1 cellular context compared by ENCODE assay signal in the genomic region with DNA sequence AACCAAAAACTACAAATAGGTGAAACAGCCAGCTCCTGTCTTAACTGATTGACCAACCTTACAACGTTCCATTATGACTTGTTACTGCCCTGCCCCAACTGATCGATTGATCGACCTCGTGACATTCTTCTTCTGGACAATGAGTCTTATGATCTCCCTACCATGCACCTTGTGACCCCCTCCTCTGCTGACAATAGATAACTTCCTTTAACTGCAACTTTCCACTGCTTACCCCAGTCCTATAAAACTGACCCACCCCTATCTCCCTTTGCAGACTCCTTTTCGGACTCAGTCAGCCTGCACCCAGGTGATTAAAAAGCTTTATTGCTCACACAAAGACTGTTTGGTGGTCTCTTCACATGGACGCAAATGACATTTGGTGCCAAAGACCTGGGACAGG.
TF ChIP-seq lines count a peak whose summit lies in the region.
"Not testable (repeated sequence)": the region's sequence is repeated elsewhere in the genome, so short reads cannot be mapped to it uniquely, and the experiment has no call there.

No MANE protein-coding gene starts in this region.

TF ChIP-seq in K562, 482 proteins besides CTCF, POLR2A, EP300 and RAD21 (continued from another document):
- TF ChIP-seq, protein P1, sequence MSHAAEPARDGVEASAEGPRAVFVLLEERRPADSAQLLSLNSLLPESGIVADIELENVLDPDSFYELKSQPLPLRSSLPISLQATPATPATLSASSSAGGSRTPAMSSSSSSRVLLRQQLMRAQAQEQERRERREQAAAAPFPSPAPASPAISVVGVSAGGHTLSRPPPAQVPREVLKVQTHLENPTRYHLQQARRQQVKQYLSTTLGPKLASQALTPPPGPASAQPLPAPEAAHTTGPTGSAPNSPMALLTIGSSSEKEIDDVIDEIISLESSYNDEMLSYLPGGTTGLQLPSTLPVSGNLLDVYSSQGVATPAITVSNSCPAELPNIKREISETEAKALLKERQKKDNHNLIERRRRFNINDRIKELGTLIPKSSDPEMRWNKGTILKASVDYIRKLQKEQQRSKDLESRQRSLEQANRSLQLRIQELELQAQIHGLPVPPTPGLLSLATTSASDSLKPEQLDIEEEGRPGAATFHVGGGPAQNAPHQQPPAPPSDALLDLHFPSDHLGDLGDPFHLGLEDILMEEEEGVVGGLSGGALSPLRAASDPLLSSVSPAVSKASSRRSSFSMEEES (CRISPR knock-in tag; IDR thresholded peaks at IDR 0.05), result peak; percentile 81
- TF ChIP-seq PHB2 (IDR thresholded peaks at IDR 0.05; ENCODE audit: low read depth), result peak; percentile 82
- TF ChIP-seq GATA2 (CRISPR knock-in tag; IDR thresholded peaks at IDR 0.05), result peak; percentile 80
- TF ChIP-seq, protein P2, sequence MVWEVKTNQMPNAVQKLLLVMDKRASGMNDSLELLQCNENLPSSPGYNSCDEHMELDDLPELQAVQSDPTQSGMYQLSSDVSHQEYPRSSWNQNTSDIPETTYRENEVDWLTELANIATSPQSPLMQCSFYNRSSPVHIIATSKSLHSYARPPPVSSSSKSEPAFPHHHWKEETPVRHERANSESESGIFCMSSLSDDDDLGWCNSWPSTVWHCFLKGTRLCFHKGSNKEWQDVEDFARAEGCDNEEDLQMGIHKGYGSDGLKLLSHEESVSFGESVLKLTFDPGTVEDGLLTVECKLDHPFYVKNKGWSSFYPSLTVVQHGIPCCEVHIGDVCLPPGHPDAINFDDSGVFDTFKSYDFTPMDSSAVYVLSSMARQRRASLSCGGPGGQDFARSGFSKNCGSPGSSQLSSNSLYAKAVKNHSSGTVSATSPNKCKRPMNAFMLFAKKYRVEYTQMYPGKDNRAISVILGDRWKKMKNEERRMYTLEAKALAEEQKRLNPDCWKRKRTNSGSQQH (CRISPR knock-in tag; IDR thresholded peaks at IDR 0.05), result 0 out of 2 replicates have a peak, but pooled peaks have one; percentile 21
- TF ChIP-seq NFIC (IDR thresholded peaks at IDR 0.05), result peak; percentile 83
- TF ChIP-seq DMBX1 (CRISPR knock-in tag; IDR thresholded peaks at IDR 0.05; ENCODE audit: borderline replicate concordance), result 0 out of 2 replicates have a peak, but pooled peaks have one; percentile 29
- TF ChIP-seq TAL1 (IDR thresholded peaks at IDR 0.05), result peak; percentile 96
- TF ChIP-seq ZNF583 (CRISPR knock-in tag; IDR thresholded peaks at IDR 0.05), result 0 out of 2 replicates have a peak, but pooled peaks have one; percentile 36
- TF ChIP-seq FOXM1 (IDR thresholded peaks at IDR 0.05; ENCODE audit: low read depth), result peak; percentile 76
- TF ChIP-seq FOXM1 (CRISPR knock-in tag; IDR thresholded peaks at IDR 0.05; ENCODE audit: low read depth), result not testable (repeated sequence)
- TF ChIP-seq GATAD2A (IDR thresholded peaks at IDR 0.05), result 0 out of 2 replicates have a peak, but pooled peaks have one; percentile 31
- TF ChIP-seq DPF2 (IDR thresholded peaks at IDR 0.05), result peak; percentile 91
- peak; percentile 53; the same call in 1 of the 2 replicates for TF ChIP-seq SMARCE1 (IDR thresholded peaks at IDR 0.05)
- 0 out of 2 replicates have a peak, but pooled peaks have one; percentile 40 for TF ChIP-seq ZEB2 (IDR thresholded peaks at IDR 0.05)
- TF ChIP-seq HDAC1 (IDR thresholded peaks at IDR 0.05), result peak in 1 of 2 experiments; percentile 76; a peak in 1 of 4 replicates
- TF ChIP-seq CBFA2T2 (conservative IDR thresholded peaks at IDR 0.05), result peak; percentile 95
- TF ChIP-seq STAT5A (IDR thresholded peaks at IDR 0.05; ENCODE audit: borderline replicate concordance, low read length), result peak; percentile 64
